ENCODE assay signal across 1 cellular context in genomic region chr5:50824109-50824508, GRCh38.
TF ChIP-seq lines count a peak whose summit lies in the region.

No MANE protein-coding gene starts in this region.

TF ChIP-seq in GM12878, 131 proteins besides CTCF, POLR2A, EP300 and RAD21:
- no peak for TF ChIP-seq PRDM15 (CRISPR knock-in tag; IDR thresholded peaks at IDR 0.05)
- no peak for TF ChIP-seq E2F8 (IDR thresholded peaks at IDR 0.05; ENCODE audit: low read depth, partially characterized antibody)
- TF ChIP-seq ZNF687 (IDR thresholded peaks at IDR 0.05) = no peak
- TF ChIP-seq FOXK2 (IDR thresholded peaks at IDR 0.05) = no peak
